8 cellular contexts compared by ENCODE assay signal in genomic region chr10:50396491-50397311, GRCh38.
DNase-seq lines count a peak whose midpoint lies in the region; ATAC-seq and TF ChIP-seq lines count a peak whose summit lies in the region.

No MANE protein-coding gene starts in this region.

- no peak overlapping the region for H2AK5ac ChIP-seq in H9 (ENCODE audit: insufficient read length, low read length)

- H2BK12ac ChIP-seq in H9 (ENCODE audit: insufficient read length, low read depth, low read length): no peak overlapping the region

- H4K20me1 ChIP-seq in H9 (ENCODE audit: control insufficient read depth, insufficient read depth, insufficient read length): no peaks in the 10 kb centered on the region

- H2BK120ac ChIP-seq in H9 (ENCODE audit: low read depth, low read length, poor library complexity, severe bottlenecking): no peak overlapping the region

- no peaks in the 10 kb centered on the region for H3K79me1 ChIP-seq in H9 (ENCODE audit: insufficient read depth, low read depth, low read length, poor library complexity, severe bottlenecking)

- H2BK15ac ChIP-seq in H9 (ENCODE audit: low read depth, low read length): no peak overlapping the region

- no peaks in the 10 kb centered on the region for H3K9me3 ChIP-seq in H9 (ENCODE audit: control insufficient read depth, low read depth, low read length)

- H2BK20ac ChIP-seq in H9 (ENCODE audit: low read depth, low read length, poor library complexity, severe bottlenecking): no peak overlapping the region

- no peak overlapping the region for H3K14ac ChIP-seq in H9 (ENCODE audit: insufficient read depth, low read length)

- H3K9me3 Mint-ChIP-seq in activated CD8-positive, alpha-beta T cell treated with anti-CD3 and anti-CD28 coated beads, Interleukin-2, amount 10 ng/mL, durations not matched to agents 7 days and 5 days (ENCODE audit: insufficient read depth): no peaks in the 10 kb centered on the region
- H3K9me3 Mint-ChIP-seq in H9: no peaks in the 10 kb centered on the region

- H3K23ac ChIP-seq in H9 (ENCODE audit: insufficient read length, low read depth, low read length): no peak overlapping the region

- H3K56ac ChIP-seq in H9 (ENCODE audit: insufficient read length, low read depth, low read length): no peak overlapping the region

- POLR2A ChIA-PET in activated CD8-positive, alpha-beta T cell treated with anti-CD3 and anti-CD28 coated beads, Interleukin-2, amount 10 ng/mL, durations not matched to agents 7 days and 5 days (lab: Charles Lee): interaction anchor here (1.3 to 1.6 kb wide), 2 partner anchors 21 to 35 kb away, joined by 3 to 5 read pairs; no protein-coding TSS in a partner anchor

- H3K27ac Mint-ChIP-seq in activated CD8-positive, alpha-beta T cell treated with anti-CD3 and anti-CD28 coated beads, Interleukin-2, amount 10 ng/mL, durations not matched to agents 7 days and 5 days: peak overlapping the region; percentile 58
- H3K27ac Mint-ChIP-seq in H9: 0 out of 7 replicates have a peak overlapping the region, but pooled peaks of 1 of the 3 experiments have one; percentile 10

- DNase-seq in activated naive CD4-positive, alpha-beta T cell treated with Interleukin-2 at 50 U/mL for 16 hours: peak; percentile 30
- no peak for DNase-seq in activated naive CD4-positive, alpha-beta T cell treated with anti-CD3 and anti-CD28 coated beads, Interleukin-2, amount 50 U/mL, for 16 hours
- DNase-seq in activated CD8-positive, alpha-beta T cell treated with anti-CD3 and anti-CD28 coated beads, Interleukin-2, amount 10 ng/mL, durations not matched to agents 7 days and 5 days: no peak
- peak; percentile 44 for DNase-seq in stimulated activated CD8-positive, alpha-beta memory T cell treated with anti-CD3 and anti-CD28 coated beads, Interleukin-4, amount 100 ng/mL, for 48 hours
- DNase-seq in H9: no peak
- DNase-seq in Ammon's horn (ENCODE audit: low spot score): no peak
- no peak for DNase-seq in inferior parietal cortex (ENCODE audit: extremely low spot score)

- H3K4me1 ChIP-seq in H9 (ENCODE audit: insufficient read depth, low read length): no peaks in the 10 kb centered on the region

- no peak overlapping the region for H2BK5ac ChIP-seq in H9 (ENCODE audit: insufficient read length, low read length)

- TF ChIP-seq CTCF in H9 (conservative IDR thresholded peaks at IDR 0.05): no peak

- CTCF ChIA-PET in activated CD8-positive, alpha-beta T cell treated with anti-CD3 and anti-CD28 coated beads, Interleukin-2, amount 10 ng/mL, durations not matched to agents 7 days and 5 days (lab: Charles Lee): interaction anchor here (1.0 to 2.0 kb wide), 6 partner anchors 10 to 343 kb away, joined by 3 to 8 read pairs (median 4); partner anchors contain the start of gene ASAH2B

- no peak overlapping the region for H2AFZ ChIP-seq in H9 (ENCODE audit: low read length)

- H3K27me3 ChIP-seq in H9 (ENCODE audit: insufficient read depth, low read length): no peaks in the 10 kb centered on the region

- no peak overlapping the region for H3K9ac ChIP-seq in H9 (ENCODE audit: extremely low read depth, insufficient read length, low read length)

- no peak overlapping the region for H4K91ac ChIP-seq in H9 (ENCODE audit: insufficient read length, low read depth, low read length)

- ATAC-seq in HG02852 (IDR thresholded peaks at IDR 0.05; ENCODE audit: unreplicated experiment): peak; percentile 83
- ATAC-seq in activated CD8-positive, alpha-beta T cell treated with anti-CD3 and anti-CD28 coated beads, Interleukin-2, amount 10 ng/mL, durations not matched to agents 7 days and 5 days: peak; percentile 19

- H3K4me2 ChIP-seq in H9 (ENCODE audit: insufficient read depth, insufficient read length, low read length): no peak overlapping the region

- no peak overlapping the region for H4K5ac ChIP-seq in H9 (ENCODE audit: insufficient read length, low read depth, low read length)

- no peak overlapping the region for H3K27ac ChIP-seq in H9 (ENCODE audit: insufficient read length, low read depth, low read length)

- no peak overlapping the region for H3K18ac ChIP-seq in H9 (ENCODE audit: insufficient read length, low read depth, low read length)

- H3K36me3 Mint-ChIP-seq in activated CD8-positive, alpha-beta T cell treated with anti-CD3 and anti-CD28 coated beads, Interleukin-2, amount 10 ng/mL, durations not matched to agents 7 days and 5 days (ENCODE audit: low read depth): peaks cover 1% of the 10 kb centered on the region
- no peaks in the 10 kb centered on the region for H3K36me3 Mint-ChIP-seq in H9 (ENCODE audit: insufficient read depth in 1 of 3, low read depth in 3 of 3)

- H3K4ac ChIP-seq in H9 (ENCODE audit: low read depth, low read length): no peak overlapping the region

- H3K79me2 ChIP-seq in H9 (ENCODE audit: insufficient read depth, low read length): no peaks in the 10 kb centered on the region; the same call in 1 of the 2 replicates

- H3K4me3 Mint-ChIP-seq in activated CD8-positive, alpha-beta T cell treated with anti-CD3 and anti-CD28 coated beads, Interleukin-2, amount 10 ng/mL, durations not matched to agents 7 days and 5 days: peak overlapping the region; percentile 6
- H3K4me3 Mint-ChIP-seq in H9: no peak overlapping the region

- H4K8ac ChIP-seq in H9 (replicated peaks; ENCODE audit: insufficient read length, low read depth, low read length): no peak overlapping the region

- H3T11ph ChIP-seq in H9 (ENCODE audit: low read length): no peak overlapping the region

- no peaks in the 10 kb centered on the region for H3K27me3 Mint-ChIP-seq in activated CD8-positive, alpha-beta T cell treated with anti-CD3 and anti-CD28 coated beads, Interleukin-2, amount 10 ng/mL, durations not matched to agents 7 days and 5 days (ENCODE audit: low read depth)
- no peaks in the 10 kb centered on the region for H3K27me3 Mint-ChIP-seq in H9 (ENCODE audit: low read depth)

- WGBS in H9 (ENCODE audit: extremely low coverage, insufficient read length, low lambda C conversion rate): no CpG with 5 or more reads among the region's 7 CpGs

- peaks cover 11% of the 10 kb centered on the region for H3K4me1 Mint-ChIP-seq in activated CD8-positive, alpha-beta T cell treated with anti-CD3 and anti-CD28 coated beads, Interleukin-2, amount 10 ng/mL, durations not matched to agents 7 days and 5 days (ENCODE audit: low read depth)
- H3K4me1 Mint-ChIP-seq in H9: peaks cover 5 to 8% of the 10 kb centered on the region in 2 experiments

- H3K23me2 ChIP-seq in H9 (ENCODE audit: insufficient read length, low read depth, low read length, poor library complexity, severe bottlenecking): no peaks in the 10 kb centered on the region

Comparison
In these comparisons a context has a peak if more than half of its experiments do, and no peak if none do; other contexts are left out.
1. DNase-seq: peak in activated naive CD4-positive, alpha-beta T cell treated with Interleukin-2 at 50 U/mL for 16 hours (single experiment) and stimulated activated CD8-positive, alpha-beta memory T cell treated with anti-CD3 and anti-CD28 coated beads, Interleukin-4, amount 100 ng/mL, for 48 hours (single experiment); none in activated naive CD4-positive, alpha-beta T cell treated with anti-CD3 and anti-CD28 coated beads, Interleukin-2, amount 50 U/mL, for 16 hours (single experiment), activated CD8-positive, alpha-beta T cell treated with anti-CD3 and anti-CD28 coated beads, Interleukin-2, amount 10 ng/mL, durations not matched to agents 7 days and 5 days (single experiment), H9 (single experiment), Ammon's horn (single experiment) and inferior parietal cortex (single experiment).